33 cellular contexts compared by ENCODE assay signal in the genomic region with DNA sequence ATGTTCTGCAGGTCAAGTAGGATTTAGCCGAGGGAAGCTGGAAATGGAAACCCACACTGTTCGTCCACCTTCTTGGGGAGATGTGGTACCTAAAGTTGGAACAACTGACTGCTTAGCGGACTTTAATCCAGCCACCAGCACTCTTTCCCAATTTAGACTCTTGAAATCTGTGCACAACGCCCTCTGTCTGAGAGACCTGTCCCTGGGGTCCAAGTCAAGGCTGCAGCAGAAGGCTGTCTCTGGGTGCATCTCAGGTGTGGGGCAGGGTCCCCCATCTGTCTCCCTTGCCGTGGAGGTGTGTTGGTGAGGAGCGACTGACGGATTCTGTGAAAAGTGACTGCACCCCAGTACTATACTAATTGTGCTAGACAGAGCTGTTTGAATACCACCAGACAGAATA.
"Had no signal": no experiment of that assay in that cellular context is flagged by ENCODE, and none has a peak within 500 bp of the region (broad histone marks: within the 10 kb centered on the region; RNA-seq: fewer than 3 reads in every experiment).

No MANE protein-coding gene starts in this region.

- H3K4me3 ChIP-seq: ascending aorta, breast epithelium, cardiac muscle cell, colonic mucosa, esophagus squamous epithelium, gastroesophageal sphincter, heart right ventricle, hepatocyte had no signal

- H3K9me3 ChIP-seq: ascending aorta, breast epithelium, colonic mucosa, esophagus squamous epithelium, gastroesophageal sphincter, heart right ventricle had no signal

- DNase-seq: activated CD4-positive, alpha-beta memory T cell treated with anti-CD3 and anti-CD28 coated beads, Interleukin-2, amount 10 ng/mL, durations not matched to agents 7 days and 5 days; activated CD4-positive, alpha-beta T cell treated with anti-CD3 and anti-CD28 coated beads for 36 hours; activated CD4-positive, alpha-beta T cell treated with anti-CD3 and anti-CD28 coated beads, Interleukin-2, amount 10 ng/mL, durations not matched to agents 24 days and 14 days; activated CD4-positive, alpha-beta T cell treated with anti-CD3 and anti-CD28 coated beads, Interleukin-2, amount 50 U/mL, for 4 hours; activated CD4-positive, CD25-positive, alpha-beta regulatory T cell; activated CD4-positive, CD25-positive, alpha-beta regulatory T cell treated with anti-CD3 and anti-CD28 coated beads, Interleukin-2, amount 50 U/mL, for 72 hours; activated CD8-positive, alpha-beta memory T cell treated with anti-CD3 and anti-CD28 coated beads for 24 hours; activated effector memory CD4-positive, alpha-beta T cell treated with Interleukin-2 at 50 U/mL for 16 hours; activated gamma-delta T cell treated with Interleukin-2 at 50 U/mL for 16 hours; activated naive CD4-positive, alpha-beta T cell treated with anti-CD3 and anti-CD28 coated beads, Interleukin-2, amount 50 U/mL, for 16 hours; activated naive CD4-positive, alpha-beta T cell treated with Interleukin-2 at 50 U/mL for 16 hours; activated T-cell treated with anti-CD3 and anti-CD28 coated beads, Interleukin-2, amount 50 U/mL, for 4 hours; central memory CD4-positive, alpha-beta T cell; cerebellar nuclear complex; colonic mucosa; effector CD8-positive, alpha-beta T cell; esophagus squamous epithelium; foreskin melanocyte; T1000 had no signal

- H3K4me1 ChIP-seq: ascending aorta, breast epithelium, colonic mucosa had no signal

- H3K27me3 Mint-ChIP-seq: activated CD4-positive, alpha-beta memory T cell treated with anti-CD3 and anti-CD28 coated beads, Interleukin-2, amount 10 ng/mL, durations not matched to agents 7 days and 5 days; activated CD4-positive, alpha-beta T cell treated with anti-CD3 and anti-CD28 coated beads, Interleukin-2, amount 10 ng/mL, durations not matched to agents 24 days and 14 days; activated naive CD8-positive, alpha-beta T cell; activated T-helper 17 cell treated with anti-CD3 and anti-CD28 coated beads, Interleukin-2, amount 50 U/mL, for 72 hours had no signal

- H3K79me2 ChIP-seq: hepatocyte had no signal

- H3K9me3 Mint-ChIP-seq: activated CD4-positive, alpha-beta memory T cell treated with anti-CD3 and anti-CD28 coated beads, Interleukin-2, amount 10 ng/mL, durations not matched to agents 7 days and 5 days; activated CD4-positive, alpha-beta T cell treated with anti-CD3 and anti-CD28 coated beads, Interleukin-2, amount 10 ng/mL, durations not matched to agents 24 days and 14 days; activated T-cell treated with anti-CD3 and anti-CD28 coated beads, Interleukin-2, amount 50 U/mL, for 4 hours; activated T-helper 17 cell treated with anti-CD3 and anti-CD28 coated beads, Interleukin-2, amount 50 U/mL, for 72 hours; T-helper 1 cell treated with Interleukin-12 subunit alpha and Interleukin-12 subunit beta and Interleukin-4 antibody, amounts not matched to agents 30 μg/mL and 1 μg/mL, for 36 hours; T-helper 2 cell treated with Interferon-gamma antibody and Interleukin-4, amounts not matched to agents 5 μg/mL and 100 μg/mL, for 36 hours had no signal

- ATAC-seq: activated CD4-positive, alpha-beta T cell treated with anti-CD3 and anti-CD28 coated beads for 36 hours; activated T-cell treated with anti-CD3 and anti-CD28 coated beads, Interleukin-2, amount 50 U/mL, for 4 hours; activated T-helper 17 cell treated with anti-CD3 and anti-CD28 coated beads, Interleukin-2, amount 50 U/mL, for 72 hours had no signal

- H3K4me2 ChIP-seq: hepatocyte had no signal

- FAIRE-seq: endometrium, endothelial cell of umbilical vein had no signal

- H3K4me3 Mint-ChIP-seq: activated CD4-positive, alpha-beta memory T cell treated with anti-CD3 and anti-CD28 coated beads, Interleukin-2, amount 10 ng/mL, durations not matched to agents 7 days and 5 days; activated CD4-positive, alpha-beta T cell treated with anti-CD3 and anti-CD28 coated beads for 36 hours; activated CD4-positive, alpha-beta T cell treated with anti-CD3 and anti-CD28 coated beads, Interleukin-2, amount 10 ng/mL, durations not matched to agents 24 days and 14 days; activated naive CD8-positive, alpha-beta T cell; activated T-cell treated with anti-CD3 and anti-CD28 coated beads, Interleukin-2, amount 50 U/mL, for 4 hours; activated T-helper 17 cell treated with anti-CD3 and anti-CD28 coated beads, Interleukin-2, amount 50 U/mL, for 72 hours; T-helper 1 cell treated with Interleukin-12 subunit alpha and Interleukin-12 subunit beta and Interleukin-4 antibody, amounts not matched to agents 30 μg/mL and 1 μg/mL, for 36 hours; T-helper 2 cell treated with Interferon-gamma antibody and Interleukin-4, amounts not matched to agents 5 μg/mL and 100 μg/mL, for 36 hours had no signal

- H3K4me1 Mint-ChIP-seq: activated CD4-positive, alpha-beta memory T cell treated with anti-CD3 and anti-CD28 coated beads, Interleukin-2, amount 10 ng/mL, durations not matched to agents 7 days and 5 days; activated CD4-positive, alpha-beta T cell treated with anti-CD3 and anti-CD28 coated beads for 36 hours; activated CD4-positive, alpha-beta T cell treated with anti-CD3 and anti-CD28 coated beads, Interleukin-2, amount 10 ng/mL, durations not matched to agents 24 days and 14 days; activated T-helper 17 cell treated with anti-CD3 and anti-CD28 coated beads, Interleukin-2, amount 50 U/mL, for 72 hours had no signal

- H2AFZ ChIP-seq: hepatocyte had no signal

- H3K36me3 ChIP-seq: ascending aorta, breast epithelium, cardiac muscle cell, colonic mucosa, esophagus squamous epithelium, gastroesophageal sphincter, heart right ventricle had no signal

- H3K27me3 ChIP-seq: ascending aorta, breast epithelium, cardiac muscle cell, colonic mucosa, esophagus squamous epithelium, gastroesophageal sphincter, hepatocyte had no signal

- H3K36me3 Mint-ChIP-seq: activated naive CD8-positive, alpha-beta T cell; brain had no signal

- H3K27ac Mint-ChIP-seq: activated CD4-positive, alpha-beta memory T cell treated with anti-CD3 and anti-CD28 coated beads, Interleukin-2, amount 10 ng/mL, durations not matched to agents 7 days and 5 days; activated CD4-positive, alpha-beta T cell treated with anti-CD3 and anti-CD28 coated beads for 36 hours; activated CD4-positive, alpha-beta T cell treated with anti-CD3 and anti-CD28 coated beads, Interleukin-2, amount 10 ng/mL, durations not matched to agents 24 days and 14 days; activated naive CD8-positive, alpha-beta T cell; activated T-helper 17 cell treated with anti-CD3 and anti-CD28 coated beads, Interleukin-2, amount 50 U/mL, for 72 hours; T-helper 1 cell treated with Interleukin-12 subunit alpha and Interleukin-12 subunit beta and Interleukin-4 antibody, amounts not matched to agents 30 μg/mL and 1 μg/mL, for 36 hours; T-helper 2 cell treated with Interferon-gamma antibody and Interleukin-4, amounts not matched to agents 5 μg/mL and 100 μg/mL, for 36 hours had no signal

- H3K27ac ChIP-seq: ascending aorta, breast epithelium, cardiac muscle cell, colonic mucosa, epithelial cell of prostate, esophagus squamous epithelium, hepatocyte had no signal
